In the genomic region with DNA sequence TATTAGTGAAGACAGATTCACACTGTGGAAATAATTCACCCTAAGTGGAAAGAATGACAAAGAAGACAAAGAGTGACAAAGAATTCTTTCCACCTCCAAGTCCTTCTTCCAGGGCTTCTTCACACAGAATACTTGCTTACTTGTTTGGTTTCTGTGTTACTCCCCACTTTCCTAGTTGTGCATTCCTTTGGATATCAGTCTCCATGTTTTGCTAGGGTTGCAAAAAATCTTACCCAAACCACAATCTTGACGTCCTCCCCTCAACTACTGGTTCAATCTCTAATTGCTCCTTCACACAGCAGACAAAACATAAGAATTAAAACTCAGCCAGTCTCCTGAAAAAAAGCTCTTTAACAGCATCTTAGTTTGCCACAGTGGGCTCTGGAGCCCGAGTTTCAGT, we compare ENCODE assay signal across 20 cellular contexts.
"Had no signal": no experiment of that assay in that cellular context is flagged by ENCODE, and none has a peak within 500 bp of the region (broad histone marks: within the 10 kb centered on the region; RNA-seq: fewer than 3 reads in every experiment).

No MANE protein-coding gene starts in this region.

- H3K4me3 ChIP-seq: left ventricle myocardium inferior, lung, neural progenitor cell, ovary, right atrium auricular region, sigmoid colon, spleen, suprapubic skin, tibial nerve, uterus had no signal

- H3K36me3 ChIP-seq: left ventricle myocardium inferior, neural progenitor cell, neutrophil, ovary, right atrium auricular region, sigmoid colon, spleen, suprapubic skin, tibial nerve, uterus had no signal

- H3K4me1 ChIP-seq: left ventricle myocardium inferior, neural progenitor cell, right atrium auricular region, sigmoid colon, spleen, suprapubic skin, tibial nerve, uterus had no signal

- H2AFZ ChIP-seq: neural progenitor cell had no signal

- H3K4me2 ChIP-seq: neural progenitor cell had no signal

- H3K9me3 ChIP-seq: neutrophil, ovary, right atrium auricular region, suprapubic skin had no signal

- ATAC-seq: natural killer cell; stimulated activated effector memory CD8-positive, alpha-beta T cell treated with anti-CD3 and anti-CD28 coated beads, Interleukin-12 subunit alpha, Interleukin-12 subunit beta, amount 100 ng/mL, for 72 hours had no signal

- H3K27ac ChIP-seq: left ventricle myocardium inferior, neural progenitor cell, neutrophil, ovary, right atrium auricular region, sigmoid colon, spleen, suprapubic skin, tibial nerve, uterus had no signal

- FAIRE-seq: small intestine had no signal

- H3K9ac ChIP-seq: neural progenitor cell had no signal

- H3K27me3 ChIP-seq: neural progenitor cell, neutrophil, ovary, right atrium auricular region, sigmoid colon, spleen, suprapubic skin, tibial nerve, uterus had no signal

- DNase-seq: islet precursor cell; left ventricle myocardium inferior; mesendoderm; naive B cell; natural killer cell; nephron progenitor cell; ovary; sigmoid colon; small intestine; spleen; stimulated activated CD4-positive, alpha-beta T cell treated with anti-CD3 and anti-CD28 coated beads, Interleukin-4, amount 100 ng/mL, for 24 hours; stimulated activated naive CD4-positive, alpha-beta T cell; uterus had no signal
